In the genomic region with DNA sequence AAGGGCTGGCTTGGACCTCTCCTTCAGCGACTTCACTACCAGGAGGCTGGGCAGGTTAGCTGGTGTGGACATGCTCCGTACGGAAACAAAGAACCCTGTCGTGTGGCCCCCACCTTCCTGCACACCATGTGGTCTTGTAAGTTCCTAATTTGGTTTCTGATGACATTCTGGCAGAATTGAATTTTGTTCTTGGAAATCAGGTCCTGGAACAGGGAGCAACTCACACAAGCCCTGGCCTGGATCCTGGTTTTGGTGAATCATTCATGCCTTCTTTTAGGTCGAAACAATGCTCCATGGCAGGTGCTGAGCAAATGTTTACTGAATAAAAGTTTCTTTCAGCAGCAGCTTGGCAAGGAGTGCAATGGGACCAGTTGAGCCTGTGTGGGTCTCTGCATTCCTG, we compare ENCODE assay signal across 13 cellular contexts.
"Had no signal": no experiment of that assay in that cellular context is flagged by ENCODE, and none has a peak within 500 bp of the region (broad histone marks: within the 10 kb centered on the region; RNA-seq: fewer than 3 reads in every experiment).

No MANE protein-coding gene starts in this region.

- H3K27ac ChIP-seq: adrenal gland, esophagus squamous epithelium, gastrocnemius medialis, right atrium auricular region, tibial nerve had no signal

- H3K4me3 Mint-ChIP-seq: activated CD4-positive, alpha-beta T cell treated with anti-CD3 and anti-CD28 coated beads, Interleukin-2, amount 10 ng/mL, durations not matched to agents 7 days and 5 days; endodermal cell; neural crest cell; stimulated activated effector memory CD8-positive, alpha-beta T cell treated with anti-CD3 and anti-CD28 coated beads, Interleukin-12 subunit alpha, Interleukin-12 subunit beta, amount 100 ng/mL, for 72 hours had no signal

- DNase-seq: activated CD4-positive, alpha-beta T cell treated with anti-CD3 and anti-CD28 coated beads, Interleukin-2, amount 10 ng/mL, durations not matched to agents 7 days and 5 days; activated CD4-positive, CD25-positive, alpha-beta regulatory T cell; activated naive CD4-positive, alpha-beta T cell treated with anti-CD3 and anti-CD28 coated beads, Interleukin-2, amount 50 U/mL, for 16 hours; endodermal cell; esophagus squamous epithelium; gastrocnemius medialis; T-helper 2 cell had no signal

- H3K27ac Mint-ChIP-seq: endodermal cell; stimulated activated effector memory CD8-positive, alpha-beta T cell treated with anti-CD3 and anti-CD28 coated beads, Interleukin-12 subunit alpha, Interleukin-12 subunit beta, amount 100 ng/mL, for 72 hours had no signal

- H3K4me1 Mint-ChIP-seq: neural crest cell had no signal

- H3K27me3 ChIP-seq: adrenal gland, esophagus squamous epithelium, gastrocnemius medialis, right atrium auricular region, tibial nerve had no signal

- H3K9me3 ChIP-seq: adrenal gland, esophagus squamous epithelium, gastrocnemius medialis, right atrium auricular region, tibial nerve had no signal

- H3K4me3 ChIP-seq: adrenal gland, esophagus squamous epithelium, gastrocnemius medialis, right atrium auricular region, smooth muscle cell, tibial nerve had no signal

- H3K9me3 Mint-ChIP-seq: endodermal cell; neural crest cell; stimulated activated effector memory CD8-positive, alpha-beta T cell treated with anti-CD3 and anti-CD28 coated beads, Interleukin-12 subunit alpha, Interleukin-12 subunit beta, amount 100 ng/mL, for 72 hours had no signal

- H3K4me1 ChIP-seq: adrenal gland, gastrocnemius medialis, right atrium auricular region, tibial nerve had no signal

- H3K36me3 ChIP-seq: adrenal gland, esophagus squamous epithelium, gastrocnemius medialis, right atrium auricular region, tibial nerve had no signal

- H3K36me3 Mint-ChIP-seq: stimulated activated effector memory CD8-positive, alpha-beta T cell treated with anti-CD3 and anti-CD28 coated beads, Interleukin-12 subunit alpha, Interleukin-12 subunit beta, amount 100 ng/mL, for 72 hours had no signal

- H3K4me2 ChIP-seq: smooth muscle cell had no signal

- H3K27me3 Mint-ChIP-seq: activated CD4-positive, alpha-beta T cell treated with anti-CD3 and anti-CD28 coated beads, Interleukin-2, amount 10 ng/mL, durations not matched to agents 7 days and 5 days had no signal
